ENCODE assay signal across 8 cellular contexts in genomic region chr5:6539060-6539459, GRCh38.
"Had no signal": no experiment of that assay in that cellular context is flagged by ENCODE, and none has a peak within 500 bp of the region (broad histone marks: within the 10 kb centered on the region; RNA-seq: fewer than 3 reads in every experiment).

No MANE protein-coding gene starts in this region.

- H3K36me3 ChIP-seq: HAP-1 had no signal

- ATAC-seq: GM23338, HCT116, K562 had no signal

- H3K9me3 ChIP-seq: HAP-1 had no signal

- H3K27ac ChIP-seq: HL-60 had no signal

- DNase-seq: H7, IMR-90, KG1 had no signal

- H3K4me1 ChIP-seq: HAP-1 had no signal

- H3K4me3 ChIP-seq: GM23338, HAP-1, K562 had no signal
